In the genomic region with DNA sequence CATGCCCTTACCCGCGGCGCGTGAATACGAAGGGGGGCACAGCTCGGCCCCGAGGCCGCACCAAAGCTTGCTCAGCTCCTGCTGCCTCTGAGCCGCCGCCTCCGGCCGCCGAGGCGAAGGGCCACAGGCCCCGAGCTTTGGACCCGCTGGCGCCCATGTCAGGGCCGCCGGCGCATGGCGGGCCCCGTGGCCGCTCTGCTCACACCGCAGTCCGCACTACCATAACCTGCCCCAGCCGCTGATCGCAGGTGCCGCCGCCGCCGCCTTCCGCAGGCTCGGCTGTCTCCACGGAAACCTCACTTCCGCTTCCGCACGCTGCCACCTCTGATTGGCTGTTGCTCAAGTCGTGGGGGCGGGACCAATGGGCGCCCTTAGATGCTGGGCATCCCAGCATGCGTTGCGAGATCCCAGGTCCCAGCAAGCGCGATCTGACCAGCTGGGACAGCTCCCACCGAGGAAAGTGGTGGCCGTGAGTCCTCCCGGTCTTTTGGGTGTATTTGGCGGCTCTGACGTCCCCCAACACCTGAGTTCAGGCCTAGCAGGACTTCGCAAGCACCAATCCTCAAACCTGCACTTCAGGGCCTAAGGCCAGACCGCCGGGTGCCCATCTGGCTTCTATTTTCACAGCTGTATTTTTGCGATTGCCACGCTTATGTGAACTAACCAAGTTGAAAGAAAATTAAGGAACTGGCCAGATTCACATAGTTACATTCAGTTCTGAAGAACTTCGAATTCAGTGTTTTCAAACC, we compare ENCODE assay signal across 8 cellular contexts. TPM values are rescaled to one million over a fixed set of nuclear protein-coding genes. Genes with fewer than 3 reads are reported as not detected.
DNase-seq lines count a peak whose midpoint lies in the region; ATAC-seq and TF ChIP-seq lines count a peak whose summit lies in the region.

TUSC2 (minus strand) TSS at position 281 of the 749 bp plus-strand sequence; CDS start at position 157, 124 bp downstream.

- DNase-seq in GM13977 (ENCODE audit: low spot score): peak; percentile 98
- peak; percentile 80 to 89 for DNase-seq in NCI-H187 (lab: John Stamatoyannopoulos, UW)
- peak; percentile 88 to 96 (median 92) for DNase-seq in T-helper 2 cell
- DNase-seq in right atrium auricular region (ENCODE audit: low spot score): peak; percentile 98
- peak; percentile 97 for DNase-seq in putamen (ENCODE audit: low spot score)
- no peak for DNase-seq in vagina (ENCODE audit: extremely low spot score in 2 of 2)

- peak within 1 kb of the TSS; percentile 85 for H3K27ac ChIP-seq in angular gyrus (ENCODE audit: low read depth, low read length)
- peak within 1 kb of the TSS; percentile 85 to 91 for H3K27ac ChIP-seq in right atrium auricular region
- peak within 1 kb of the TSS; percentile 63 for H3K27ac ChIP-seq in vagina

- peak in 1 of 2 donors; percentile 5 for TF ChIP-seq POLR2A in vagina (IDR thresholded peaks at IDR 0.05)

- ATAC-seq in HG02884 (IDR thresholded peaks at IDR 0.05; ENCODE audit: unreplicated experiment): peak; percentile 90

- TF ChIP-seq CTCF in GM13977 (IDR thresholded peaks at IDR 0.05; ENCODE audit: extremely low read depth, insufficient read depth, missing control alignments): no peak
- TF ChIP-seq CTCF in right atrium auricular region (IDR thresholded peaks at IDR 0.05): no peak
- no peak for TF ChIP-seq CTCF in vagina (IDR thresholded peaks at IDR 0.05)

- H3K36me3 ChIP-seq in right atrium auricular region (peaks cover 47% of the 10 kb centered on the region), vagina (peaks cover 0 to 38% of the 10 kb centered on the region in 2 donors)

- no peaks in the 10 kb centered on the region for H3K9me3 ChIP-seq in right atrium auricular region
- H3K9me3 ChIP-seq in vagina: no peaks in the 10 kb centered on the region

- peaks cover 0 to 63% of the 10 kb centered on the region in 2 donors for H3K4me1 ChIP-seq in right atrium auricular region
- peaks cover 28% of the 10 kb centered on the region for H3K4me1 ChIP-seq in vagina

- intact Hi-C loops in vagina (cut with DNase I): no loop called here

- peak within 1 kb of the TSS; percentile 92 to 100 for H3K4me3 ChIP-seq in right atrium auricular region
- H3K4me3 ChIP-seq in vagina: peak within 1 kb of the TSS; percentile 83 to 94

- in situ Hi-C loops in GM13977 (cut with MboI; ENCODE audit: low pct_unique_long_range_greater_than_20kb, low sequenced_read_pairs, unreplicated experiment): no loop called here

- H3K27me3 ChIP-seq in right atrium auricular region (no peaks in the 10 kb centered on the region), vagina (no peaks in the 10 kb centered on the region)

RNA-seq across cellular contexts. Expression of gene TUSC2, which starts in this region (rescaled TPM):
- total RNA-seq in right atrium auricular region (10 to 100 TPM; 23.4 to 29.6 TPM), vagina (11.8 TPM)

Comparison
In these comparisons a context has a peak if more than half of its experiments do, and no peak if none do; other contexts are left out.
1. DNase-seq: peak in GM13977 (single experiment), NCI-H187 (2 of 2), T-helper 2 cell (5 of 5), right atrium auricular region (single experiment) and putamen (single experiment); none in vagina (0 of 2).
2. Peak in every context shown above with its lines, with median percentiles within 50 percentile points of each other: H3K27ac ChIP-seq.